ENCODE assay signal across 35 cellular contexts in genomic region chr5:9776525-9776924, GRCh38.
A peak's percentile ranks its signal among the peaks of the same experiment; 100 is the strongest.
DNase-seq lines count a peak whose midpoint lies in the region; ATAC-seq, FAIRE-seq and TF ChIP-seq lines count a peak whose summit lies in the region.
"Had no signal": no experiment of that assay in that cellular context is flagged by ENCODE, and none has a peak within 500 bp of the region (broad histone marks: within the 10 kb centered on the region; RNA-seq: fewer than 3 reads in every experiment).

No MANE protein-coding gene starts in this region.

- TF ChIP-seq CTCF in astrocyte (IDR thresholded peaks at IDR 0.05; ENCODE audit: insufficient read depth, low read depth, low read length) (no peak), fibroblast of the aortic adventitia (IDR thresholded peaks at IDR 0.05; ENCODE audit: insufficient read depth, low read length) (no peak)

- H3K4me2 ChIP-seq in astrocyte (ENCODE audit: low read length) = no peak overlapping the region

- DNase-seq in A172 (ENCODE audit: low spot score) = peak; percentile 49
- DNase-seq in HT1080 (ENCODE audit: low read depth) = peak; percentile 86
- peak; percentile 68 for DNase-seq in astrocyte (ENCODE audit: low read depth)
- peak; percentile 43 for DNase-seq in fibroblast of the aortic adventitia (ENCODE audit: low read depth)
- DNase-seq in Ammon's horn (ENCODE audit: low spot score) = no peak
- DNase-seq in NCI-H2081 (lab: John Stamatoyannopoulos, UW) = no peak
- no peak for DNase-seq in stimulated activated CD4-positive, alpha-beta T cell treated with anti-CD3 and anti-CD28 coated beads, Interleukin-1b, Interleukin-23, amount 100 ng/mL, for 48 hours
- DNase-seq: 8988T; activated CD4-positive, alpha-beta T cell treated with anti-CD3 and anti-CD28 coated beads, Interleukin-2, amount 10 ng/mL, durations not matched to agents 24 days and 14 days; activated CD8-positive, alpha-beta memory T cell treated with anti-CD3 and anti-CD28 coated beads for 24 hours; activated gamma-delta T cell treated with Interleukin-2 at 50 U/mL for 16 hours; activated T-cell treated with anti-CD3 and anti-CD28 coated beads, Interleukin-2, amount 50 U/mL, for 1 hour; AML-193; CD4-positive, alpha-beta T cell; DND-41; dorsolateral prefrontal cortex; GOT3; hippocampal formation; immature natural killer cell; Karpas-422; left lung; NCI-H1417 treated with DMSO at 0.1 percent for 48 hours; NCI-H345; NCI-H69; posterior cingulate gyrus; right cardiac atrium; SJCRH30; spleen; stimulated activated naive CD8-positive, alpha-beta T cell treated with anti-CD3 and anti-CD28 coated beads, Interleukin-15, amount 100 ng/mL, for 72 hours; SW 1271 had no signal

- no peaks in the 10 kb centered on the region for H3K36me3 ChIP-seq in astrocyte (ENCODE audit: insufficient read depth, low read length)
- H3K36me3 ChIP-seq: left lung, SJCRH30, spleen, thoracic aorta had no signal

- H3K4me3 Mint-ChIP-seq in astrocyte (ENCODE audit: unreplicated experiment) = no peak overlapping the region
- H3K4me3 Mint-ChIP-seq: activated CD4-positive, alpha-beta T cell treated with anti-CD3 and anti-CD28 coated beads, Interleukin-2, amount 10 ng/mL, durations not matched to agents 24 days and 14 days; brain; CD4-positive, alpha-beta T cell; immature natural killer cell; memory B cell; stimulated activated naive CD8-positive, alpha-beta T cell treated with anti-CD3 and anti-CD28 coated beads, Interleukin-15, amount 100 ng/mL, for 72 hours had no signal

- H3K27me3 ChIP-seq in astrocyte (ENCODE audit: insufficient read depth, low read length) = no peaks in the 10 kb centered on the region
- H3K27me3 ChIP-seq: dorsolateral prefrontal cortex, left lung, SJCRH30, spleen had no signal

- no peak overlapping the region for H3K27ac ChIP-seq in astrocyte (ENCODE audit: low read depth, low read length)
- H3K27ac ChIP-seq: dorsolateral prefrontal cortex, left lung, SJCRH30, spleen, thoracic aorta had no signal

- H2AFZ ChIP-seq in astrocyte (ENCODE audit: low read depth, low read length) = no peak overlapping the region

- no peak overlapping the region for H3K9ac ChIP-seq in astrocyte (ENCODE audit: low read length)

- peaks cover 12% of the 10 kb centered on the region for H3K9me3 Mint-ChIP-seq in astrocyte (ENCODE audit: unreplicated experiment)

- H3K36me3 Mint-ChIP-seq in astrocyte (ENCODE audit: low read depth, unreplicated experiment) = no peaks in the 10 kb centered on the region
- H3K36me3 Mint-ChIP-seq: memory B cell had no signal

- peaks cover 4% of the 10 kb centered on the region for H3K4me1 Mint-ChIP-seq in astrocyte (ENCODE audit: low read depth, unreplicated experiment)
- H3K4me1 Mint-ChIP-seq: activated CD4-positive, alpha-beta T cell treated with anti-CD3 and anti-CD28 coated beads, Interleukin-2, amount 10 ng/mL, durations not matched to agents 24 days and 14 days; brain; immature natural killer cell; memory B cell; stimulated activated naive CD8-positive, alpha-beta T cell treated with anti-CD3 and anti-CD28 coated beads, Interleukin-15, amount 100 ng/mL, for 72 hours had no signal

- H3K79me2 ChIP-seq in astrocyte (ENCODE audit: insufficient read depth, low read length) = no peaks in the 10 kb centered on the region

- FAIRE-seq in astrocyte (lab: Jason Lieb, UNC) = peak; percentile 41
- FAIRE-seq: D721Med had no signal

- H3K4me3 ChIP-seq in astrocyte (ENCODE audit: insufficient read depth, low read depth, low read length) = no peak overlapping the region
- no peak overlapping the region for H3K4me3 ChIP-seq in fibroblast of the aortic adventitia (ENCODE audit: low read depth, low read length)
- H3K4me3 ChIP-seq: dorsolateral prefrontal cortex, left lung, SJCRH30, spleen, thoracic aorta had no signal

- ATAC-seq in HG03139 (IDR thresholded peaks at IDR 0.05; ENCODE audit: unreplicated experiment) = no peak
- ATAC-seq: left lung; right cardiac atrium; stimulated activated naive CD8-positive, alpha-beta T cell treated with anti-CD3 and anti-CD28 coated beads, Interleukin-15, amount 100 ng/mL, for 72 hours had no signal

- peaks cover 10% of the 10 kb centered on the region for H3K4me1 ChIP-seq in astrocyte (ENCODE audit: insufficient read depth, low read length)
- H3K4me1 ChIP-seq: left lung, SJCRH30, spleen had no signal

- no peaks in the 10 kb centered on the region for H4K20me1 ChIP-seq in astrocyte (ENCODE audit: insufficient read depth, low read length)

- no peak overlapping the region for H3K27ac Mint-ChIP-seq in astrocyte (ENCODE audit: unreplicated experiment)
- H3K27ac Mint-ChIP-seq: activated CD4-positive, alpha-beta T cell treated with anti-CD3 and anti-CD28 coated beads, Interleukin-2, amount 10 ng/mL, durations not matched to agents 24 days and 14 days; brain; CD4-positive, alpha-beta T cell; immature natural killer cell; memory B cell; stimulated activated naive CD8-positive, alpha-beta T cell treated with anti-CD3 and anti-CD28 coated beads, Interleukin-15, amount 100 ng/mL, for 72 hours had no signal

- H3K9me3 ChIP-seq in astrocyte (ENCODE audit: insufficient read depth, low read depth, low read length) = no peaks in the 10 kb centered on the region
- H3K9me3 ChIP-seq: SJCRH30, thoracic aorta had no signal

- H3K27me3 Mint-ChIP-seq in astrocyte (ENCODE audit: low read depth, unreplicated experiment) = no peaks in the 10 kb centered on the region
- H3K27me3 Mint-ChIP-seq: activated CD4-positive, alpha-beta T cell treated with anti-CD3 and anti-CD28 coated beads, Interleukin-2, amount 10 ng/mL, durations not matched to agents 24 days and 14 days; CD4-positive, alpha-beta T cell; stimulated activated naive CD8-positive, alpha-beta T cell treated with anti-CD3 and anti-CD28 coated beads, Interleukin-15, amount 100 ng/mL, for 72 hours had no signal

Comparison
In these comparisons a context has a peak if more than half of its experiments do, and no peak if none do; other contexts are left out.
1. DNase-seq: peak in A172 (single experiment), HT1080 (single experiment), astrocyte (single experiment) and fibroblast of the aortic adventitia (single experiment); none in Ammon's horn (single experiment), NCI-H2081 (0 of 2) and stimulated activated CD4-positive, alpha-beta T cell treated with anti-CD3 and anti-CD28 coated beads, Interleukin-1b, Interleukin-23, amount 100 ng/mL, for 48 hours (single experiment).